ENCODE assay signal across 14 cellular contexts in genomic region chr3:27228805-27229204, GRCh38.
DNase-seq lines count a peak whose midpoint lies in the region; TF ChIP-seq lines count a peak whose summit lies in the region.
"Had no signal": no experiment of that assay in that cellular context is flagged by ENCODE, and none has a peak within 500 bp of the region (broad histone marks: within the 10 kb centered on the region; RNA-seq: fewer than 3 reads in every experiment).

No MANE protein-coding gene starts in this region.

- H3K27me3 ChIP-seq in HAP-1 (ENCODE audit: low read depth) = no peaks in the 10 kb centered on the region
- H3K27me3 ChIP-seq: body of pancreas had no signal

- H3K4me3 ChIP-seq in GM12865 (ENCODE audit: low read depth, low read length) (no peak overlapping the region), HAP-1 (no peak overlapping the region), NB4 (ENCODE audit: low read depth, low read length) (no peak overlapping the region), fibroblast of pulmonary artery (replicated peaks; ENCODE audit: low read depth, low read length) (no peak overlapping the region)
- H3K4me3 ChIP-seq: body of pancreas had no signal

- no peaks in the 10 kb centered on the region for H3K36me3 ChIP-seq in HAP-1 (replicated peaks)

- H3K4me1 ChIP-seq in HAP-1 = no peaks in the 10 kb centered on the region
- H3K4me1 ChIP-seq: body of pancreas had no signal

- no peaks in the 10 kb centered on the region for H3K9me3 ChIP-seq in HAP-1

- in situ Hi-C loops in HAP-1 (cut with MboI; ENCODE audit: low sequenced_read_pairs) = no loop called here

- DNase-seq in GM12865 (ENCODE audit: low read depth) = peak; percentile 34
- DNase-seq in HAP-1 (ENCODE audit: low spot score in 2 of 2) = peak; percentile 36 to 38
- DNase-seq in NB4 (ENCODE audit: low read depth) = peak; percentile 2
- no peak for DNase-seq in fibroblast of pulmonary artery (ENCODE audit: low read depth)
- no peak for DNase-seq in DMS153 (lab: John Stamatoyannopoulos, UW)
- DNase-seq in activated effector memory CD4-positive, alpha-beta T cell treated with anti-CD3 and anti-CD28 coated beads, Interleukin-2, amount 50 U/mL, for 16 hours = no peak
- DNase-seq in activated CD4-positive, CD25-positive, alpha-beta regulatory T cell (lab: John Stamatoyannopoulos, UW) = no peak
- no peak for DNase-seq in T-helper 1 cell
- DNase-seq: activated B cell treated with CpG ODN at 0.5 μM for 24 hours; activated T-cell treated with anti-CD3 and anti-CD28 coated beads, Interleukin-2, amount 50 U/mL, for 4 hours; AML-193; body of pancreas; NCI-H510A treated with DMSO at 0.1 percent for 48 hours; SHP77 treated with DMSO at 0.1 percent for 48 hours had no signal

- TF ChIP-seq CTCF in GM12865 (IDR thresholded peaks at IDR 0.05; ENCODE audit: insufficient read depth, low read depth, low read length, missing control alignments) = peak; percentile 18
- peak; percentile 10 for TF ChIP-seq CTCF in NB4 (IDR thresholded peaks at IDR 0.05; ENCODE audit: low read depth, low read length)
- peak; percentile 3 for TF ChIP-seq CTCF in fibroblast of pulmonary artery (IDR thresholded peaks at IDR 0.05; ENCODE audit: low read length, missing control alignments)

- no peak for TF ChIP-seq POLR2A in NB4 (IDR thresholded peaks at IDR 0.05; ENCODE audit: extremely low read depth, insufficient read length)

Comparison
In these comparisons a context has a peak if more than half of its experiments do, and no peak if none do; other contexts are left out.
1. DNase-seq: peak in GM12865 (single experiment), HAP-1 (2 of 2) and NB4 (single experiment); none in fibroblast of pulmonary artery (single experiment), DMS153 (single experiment), activated effector memory CD4-positive, alpha-beta T cell treated with anti-CD3 and anti-CD28 coated beads, Interleukin-2, amount 50 U/mL, for 16 hours (single experiment), activated CD4-positive, CD25-positive, alpha-beta regulatory T cell (0 of 4) and T-helper 1 cell (0 of 5).
2. Peak in every context shown above with its lines, with median percentiles within 50 percentile points of each other: CTCF ChIP-seq.